In the genomic region with DNA sequence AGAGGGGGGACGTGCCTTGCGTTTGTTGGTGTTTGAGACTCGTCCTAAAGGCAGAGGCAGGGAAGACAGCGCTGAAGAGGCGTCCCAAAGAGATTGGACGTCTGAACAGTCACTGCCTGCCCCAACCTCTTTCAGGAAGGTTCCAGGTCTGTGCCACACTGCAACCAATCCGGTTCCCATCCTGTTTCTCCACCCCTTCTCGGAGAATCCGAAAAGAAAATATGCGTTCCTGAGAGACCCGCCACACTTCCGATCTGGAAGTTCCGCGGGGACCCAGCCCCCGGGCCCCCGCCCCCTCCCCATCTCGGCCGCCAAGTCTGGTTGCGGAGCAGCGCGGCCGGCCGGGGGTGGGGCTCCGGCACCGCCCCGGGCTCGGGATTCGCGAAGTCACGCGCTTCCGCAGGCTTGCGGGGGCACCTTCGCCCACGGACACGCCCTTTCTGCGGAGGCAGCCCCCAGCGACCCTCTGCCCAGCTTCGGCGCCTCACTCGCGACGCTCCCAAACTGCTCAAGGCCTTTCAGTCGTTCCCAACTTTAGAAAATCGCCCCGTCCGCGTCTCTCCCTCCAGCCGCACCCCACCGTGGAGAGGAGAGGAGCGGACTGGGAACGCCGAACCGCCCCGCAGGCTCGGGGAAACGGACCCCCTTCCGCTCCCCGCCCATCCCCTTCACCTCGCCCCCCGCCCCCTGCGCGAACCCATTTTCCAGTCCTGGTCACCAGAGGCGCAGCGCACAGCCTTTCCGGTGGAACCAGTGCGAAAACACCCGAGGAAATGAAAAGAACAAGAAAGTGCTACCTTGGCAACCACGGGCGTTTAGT, we compare ENCODE assay signal across 9 cellular contexts.
DNase-seq lines count a peak whose midpoint lies in the region; ATAC-seq and TF ChIP-seq lines count a peak whose summit lies in the region.
"Had no signal": no experiment of that assay in that cellular context is flagged by ENCODE, and none has a peak within 500 bp of the region (broad histone marks: within the 10 kb centered on the region; RNA-seq: fewer than 3 reads in every experiment).

No MANE protein-coding gene starts in this region.

- H3K27me3 ChIP-seq in ACC112 (ENCODE audit: insufficient read depth, low read length) (peaks cover 16% of the 10 kb centered on the region), HL-60 (ENCODE audit: insufficient read depth, poor library complexity, severe bottlenecking) (peaks cover 42% of the 10 kb centered on the region)

- H3K36me3 ChIP-seq in ACC112 (ENCODE audit: insufficient read depth, low read length): no peaks in the 10 kb centered on the region

- no peak for TF ChIP-seq CTCF in HL-60 (IDR thresholded peaks at IDR 0.05; ENCODE audit: insufficient read depth, low read length)

- no peak overlapping the region for H3K27ac ChIP-seq in ACC112 (ENCODE audit: low read depth, low read length)
- no peak overlapping the region for H3K27ac ChIP-seq in HL-60 (replicated peaks)

- intact Hi-C loops in left colon (cut with DNase I, micrococcal nuclease): no loop called here

- peaks cover 9% of the 10 kb centered on the region for H3K79me2 ChIP-seq in ACC112 (ENCODE audit: control insufficient read depth, insufficient read depth, low read length, unreplicated experiment)

- no peak for ATAC-seq in left colon
- ATAC-seq: GM12878 had no signal

- DNase-seq in HL-60 (ENCODE audit: low read depth in 1 of 2, low spot score in 1 of 2): no peak
- DNase-seq in astrocyte of the hippocampus (ENCODE audit: low read depth, low spot score): peak; percentile 81
- DNase-seq in iris pigment epithelial cell (ENCODE audit: low read depth): peak; percentile 75
- peak; percentile 30 for DNase-seq in stromal cell of bone marrow (ENCODE audit: low read depth)
- no peak for DNase-seq in left colon
- DNase-seq in globus pallidus (ENCODE audit: low spot score): no peak
- no peak for DNase-seq in pons (ENCODE audit: low spot score)

- peak overlapping the region; percentile 96 for H3K4me3 ChIP-seq in ACC112 (ENCODE audit: low read depth, low read length)
- H3K4me3 ChIP-seq in HL-60 (replicated peaks; ENCODE audit: insufficient read depth, low read length): peak overlapping the region; percentile 24
- H3K4me3 ChIP-seq: GM12878 had no signal

- peak overlapping the region; percentile 99 for H2AFZ ChIP-seq in ACC112 (ENCODE audit: low read length, unreplicated experiment)

- peaks cover 15% of the 10 kb centered on the region for H3K4me1 ChIP-seq in ACC112 (ENCODE audit: control insufficient read depth, insufficient read depth, low read length, unreplicated experiment)

Comparison
In these comparisons a context has a peak if more than half of its experiments do, and no peak if none do; other contexts are left out.
1. DNase-seq: peak in astrocyte of the hippocampus (single experiment), iris pigment epithelial cell (single experiment) and stromal cell of bone marrow (single experiment); none in HL-60 (0 of 2), left colon (0 of 2), globus pallidus (single experiment) and pons (single experiment).